ENCODE assay signal across 23 cellular contexts in genomic region chr9:125897481-125897880, GRCh38.
DNase-seq lines count a peak whose midpoint lies in the region; FAIRE-seq and TF ChIP-seq lines count a peak whose summit lies in the region.
"Had no signal": no experiment of that assay in that cellular context is flagged by ENCODE, and none has a peak within 500 bp of the region (broad histone marks: within the 10 kb centered on the region; RNA-seq: fewer than 3 reads in every experiment).

No MANE protein-coding gene starts in this region.

- peaks cover 42% of the 10 kb centered on the region for H4K20me1 ChIP-seq in Loucy (ENCODE audit: insufficient read depth, low read length, poor library complexity, severe bottlenecking)
- no peaks in the 10 kb centered on the region for H4K20me1 ChIP-seq in neural cell (ENCODE audit: insufficient read depth)

- H3K9ac ChIP-seq in Loucy (ENCODE audit: low read depth, low read length, poor library complexity, severe bottlenecking) = no peak overlapping the region
- H3K9ac ChIP-seq in neural cell (ENCODE audit: low read length) = no peak overlapping the region
- no peak overlapping the region for H3K9ac ChIP-seq in kidney (ENCODE audit: low read length in 2 of 2)
- H3K9ac ChIP-seq: BLaER1 treated with 17β-estradiol and CSF1 and Interleukin-3, amounts not matched to agents 10 nM and 100 nM had no signal

- H2AFZ ChIP-seq in Loucy (ENCODE audit: low read length) = no peak overlapping the region
- no peak overlapping the region for H2AFZ ChIP-seq in neural cell (ENCODE audit: low read depth, low read length)

- H3K4me1 ChIP-seq in Loucy (ENCODE audit: insufficient read depth, low read length, poor library complexity, severe bottlenecking) (peaks cover 84% of the 10 kb centered on the region), vagina (peaks cover 15% of the 10 kb centered on the region), kidney (ENCODE audit: control insufficient read depth in 1 of 2, insufficient read depth in 1 of 2, low read depth in 1 of 2, low read length in 2 of 2) (no peaks in the 10 kb centered on the region)
- H3K4me1 ChIP-seq: A549, Caco-2 had no signal

- TF ChIP-seq POLR2A in vagina (IDR thresholded peaks at IDR 0.05) = no peak

- H3K4me2 ChIP-seq in Loucy (ENCODE audit: low read depth, low read length, poor library complexity, severe bottlenecking) (peak overlapping the region; percentile 44), neural cell (ENCODE audit: low read length) (no peak overlapping the region)
- H3K4me2 ChIP-seq: A549; BLaER1 treated with 17β-estradiol and CSF1 and Interleukin-3, amounts not matched to agents 10 nM and 100 nM had no signal

- H3F3A ChIP-seq in Loucy (ENCODE audit: low read depth) = peaks cover 4% of the 10 kb centered on the region; the same call in 1 of the 2 replicates
- peaks cover 6% of the 10 kb centered on the region for H3F3A ChIP-seq in neural cell (ENCODE audit: insufficient read depth, low read length, poor library complexity, severe bottlenecking)

- no peaks in the 10 kb centered on the region for H3K9me2 ChIP-seq in Loucy (replicated peaks; ENCODE audit: low read depth, low read length)
- no peaks in the 10 kb centered on the region for H3K9me2 ChIP-seq in neural cell (ENCODE audit: insufficient read depth, low read length)

- no peak for TF ChIP-seq CTCF in Loucy (conservative IDR thresholded peaks at IDR 0.05; ENCODE audit: low read length)
- TF ChIP-seq CTCF in neural cell (IDR thresholded peaks at IDR 0.05; ENCODE audit: poor library complexity, severe bottlenecking) = no peak
- TF ChIP-seq CTCF in vagina (IDR thresholded peaks at IDR 0.05) = no peak
- no peak for TF ChIP-seq CTCF in kidney (IDR thresholded peaks at IDR 0.05; ENCODE audit: borderline replicate concordance, extremely low read depth, insufficient read depth)

- intact Hi-C loops in vagina (cut with DNase I) = no loop called here
- intact Hi-C loops in kidney (cut with DNase I) = no loop called here

- no peak for TF ChIP-seq EP300 in neural cell (conservative IDR thresholded peaks at IDR 0.05; ENCODE audit: poor library complexity, severe bottlenecking)

- H3K27ac ChIP-seq in neural cell (ENCODE audit: low read length) = peak overlapping the region; percentile 96
- no peak overlapping the region for H3K27ac ChIP-seq in vagina
- no peak overlapping the region for H3K27ac ChIP-seq in kidney (ENCODE audit: low read depth in 2 of 2, low read length in 2 of 2)
- H3K27ac ChIP-seq: 22Rv1; A549; BLaER1 treated with 17β-estradiol and CSF1 and Interleukin-3, amounts not matched to agents 10 nM and 100 nM; C4-2B had no signal

- no peaks in the 10 kb centered on the region for H3K27me3 ChIP-seq in Loucy (ENCODE audit: insufficient read depth, low read length, poor library complexity, severe bottlenecking)
- H3K27me3 ChIP-seq in neural cell (ENCODE audit: insufficient read depth, low read depth, low read length) = no peaks in the 10 kb centered on the region
- no peaks in the 10 kb centered on the region for H3K27me3 ChIP-seq in vagina

- H3K36me3 ChIP-seq in Loucy (ENCODE audit: insufficient read depth, low read length) (no peaks in the 10 kb centered on the region), neural cell (ENCODE audit: insufficient read depth, low read length) (no peaks in the 10 kb centered on the region), vagina (no peaks in the 10 kb centered on the region), kidney (ENCODE audit: control insufficient read depth in 1 of 2, insufficient read depth in 2 of 2, low read length in 2 of 2) (no peaks in the 10 kb centered on the region)
- H3K36me3 ChIP-seq: BLaER1 treated with 17β-estradiol and CSF1 and Interleukin-3, amounts not matched to agents 10 nM and 100 nM had no signal

- no peaks in the 10 kb centered on the region for H3K9me3 ChIP-seq in Loucy (ENCODE audit: insufficient read depth, low read depth, low read length)
- no peaks in the 10 kb centered on the region for H3K9me3 ChIP-seq in neural cell (ENCODE audit: low read length)
- H3K9me3 ChIP-seq in vagina = no peaks in the 10 kb centered on the region
- H3K9me3 ChIP-seq in kidney (ENCODE audit: control insufficient read depth in 1 of 2, low read length in 2 of 2) = no peaks in the 10 kb centered on the region
- H3K9me3 ChIP-seq: A549; BLaER1 treated with 17β-estradiol and CSF1 and Interleukin-3, amounts not matched to agents 10 nM and 100 nM; Caco-2 had no signal

- no peak for TF ChIP-seq RAD21 in neural cell (conservative IDR thresholded peaks at IDR 0.05)

- peak; percentile 19 for DNase-seq in DMS53 (lab: John Stamatoyannopoulos, UW)
- no peak for DNase-seq in DMS53 treated with DMSO at 0.1 percent for 48 hours (lab: John Stamatoyannopoulos, UW; ENCODE audit: unreplicated experiment)
- no peak for DNase-seq in vagina (ENCODE audit: extremely low spot score in 2 of 2)
- DNase-seq in kidney = no peak
- DNase-seq: AML-193; Caco-2; Calu3; CD4-positive, alpha-beta T cell; CD8-positive, alpha-beta T cell; DMS153; DMS79; DND-41; EL; GDM1 had no signal

- peaks cover 86% of the 10 kb centered on the region for H3K79me2 ChIP-seq in Loucy (ENCODE audit: insufficient read depth, low read length)
- peaks cover 97% of the 10 kb centered on the region for H3K79me2 ChIP-seq in neural cell (replicated peaks; ENCODE audit: insufficient read depth, low read length)

- no peak for FAIRE-seq in kidney (lab: Jason Lieb, UNC)
- FAIRE-seq: A549, GM12878, GM12892, GM18507 had no signal

- H3K4me3 ChIP-seq in Loucy (ENCODE audit: low read length, poor library complexity, severe bottlenecking) = no peak overlapping the region
- H3K4me3 ChIP-seq in neural cell (ENCODE audit: low read length) = no peak overlapping the region
- H3K4me3 ChIP-seq in vagina = no peak overlapping the region
- H3K4me3 ChIP-seq in kidney (ENCODE audit: low read length in 2 of 2) = no peak overlapping the region
- H3K4me3 ChIP-seq: A549; BLaER1 treated with 17β-estradiol and CSF1 and Interleukin-3, amounts not matched to agents 10 nM and 100 nM; GM12878 had no signal

TF ChIP-seq in neural cell, 6 proteins besides CTCF, POLR2A, EP300 and RAD21:
- no peak for TF ChIP-seq REST (IDR thresholded peaks at IDR 0.05; ENCODE audit: borderline replicate concordance)
- TF ChIP-seq POLR2AphosphoS5 (IDR thresholded peaks at IDR 0.05) = no peak
- TF ChIP-seq SMC3 (conservative IDR thresholded peaks at IDR 0.05; ENCODE audit: poor library complexity) = no peak
- TF ChIP-seq TAF1 (IDR thresholded peaks at IDR 0.05; ENCODE audit: low read depth) = no peak
- TF ChIP-seq MXI1 (conservative IDR thresholded peaks at IDR 0.05; ENCODE audit: poor library complexity, severe bottlenecking) = no peak
- TF ChIP-seq EZH2 (IDR thresholded peaks at IDR 0.05; ENCODE audit: borderline replicate concordance, insufficient read depth, low read length, poor library complexity, severe bottlenecking) = no peak
